In the genomic region with DNA sequence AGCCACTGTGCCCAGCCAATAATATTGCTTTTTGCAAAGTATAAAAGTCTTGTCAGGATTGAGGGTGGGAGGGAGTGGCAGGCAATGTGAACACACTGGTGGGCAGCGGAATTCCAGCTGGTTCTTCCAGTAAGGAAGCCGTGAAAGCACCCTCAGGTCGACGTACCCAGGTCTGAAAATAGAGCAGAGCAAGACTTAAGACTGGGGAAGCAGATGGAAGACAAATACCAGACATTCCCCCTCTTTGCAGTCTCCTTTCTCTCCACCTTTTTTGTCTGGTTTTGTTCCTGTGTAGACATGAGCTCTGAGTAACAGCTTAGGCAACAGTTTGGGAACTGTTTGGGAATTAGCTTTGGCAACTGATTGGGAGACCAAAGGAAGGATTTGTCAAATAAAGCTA, we compare ENCODE assay signal across 24 cellular contexts.
"Had no signal": no experiment of that assay in that cellular context is flagged by ENCODE, and none has a peak within 500 bp of the region (broad histone marks: within the 10 kb centered on the region; RNA-seq: fewer than 3 reads in every experiment).

No MANE protein-coding gene starts in this region.

- H3K9me3 ChIP-seq: left lung, right lobe of liver, upper lobe of left lung had no signal

- H3K4me3 ChIP-seq: coronary artery, left lung, lung, neural progenitor cell, right lobe of liver, upper lobe of left lung had no signal

- H3K36me3 ChIP-seq: left lung, neural progenitor cell, right lobe of liver, upper lobe of left lung had no signal

- H3K4me1 ChIP-seq: left lung, right lobe of liver, upper lobe of left lung had no signal

- H2AFZ ChIP-seq: neural progenitor cell had no signal

- H3K9ac ChIP-seq: neural progenitor cell had no signal

- H3K27ac ChIP-seq: epithelial cell of prostate, left lung, neural progenitor cell, right lobe of liver, upper lobe of left lung had no signal

- H3K4me2 ChIP-seq: neural progenitor cell had no signal

- DNase-seq: activated B cell treated with CpG ODN at 0.5 μM for 24 hours; activated CD4-positive, alpha-beta T cell treated with anti-CD3 and anti-CD28 coated beads for 4 hours; activated CD4-positive, alpha-beta T cell treated with anti-CD3 and anti-CD28 coated beads, Interleukin-2, amount 50 U/mL, for 48 hours; activated effector memory CD4-positive, alpha-beta T cell treated with anti-CD3 and anti-CD28 coated beads, Interleukin-2, amount 50 U/mL, for 16 hours; activated naive CD4-positive, alpha-beta T cell treated with anti-CD3 and anti-CD28 coated beads, Interleukin-2, amount 10 ng/mL, durations not matched to agents 7 days and 5 days; activated naive CD8-positive, alpha-beta T cell treated with anti-CD3 and anti-CD28 coated beads, Interleukin-2, amount 50 U/mL, for 24 hours; activated T-cell treated with anti-CD3 and anti-CD28 coated beads, Interleukin-2, amount 50 U/mL, for 72 hours; anterior cingulate cortex; foreskin fibroblast; kidney glomerular epithelial cell; left lung; naive thymus-derived CD8-positive, alpha-beta T cell; posterior cingulate gyrus; right lobe of liver; small intestine; stimulated activated CD4-positive, alpha-beta T cell treated with anti-CD3 and anti-CD28 coated beads, Interleukin-2, amount 100 ng/mL, for 48 hours; stimulated activated CD8-positive, alpha-beta memory T cell treated with anti-CD3 and anti-CD28 coated beads, Interleukin-4, amount 100 ng/mL, for 48 hours; stimulated activated naive B cell treated with anti-CD40 and anti-IgM and Interleukin-4, amounts not matched to agents 10 μg/mL and 1 μg/mL and 100 μg/mL, for 72 hours; T1000; upper lobe of left lung had no signal

- H3K27me3 ChIP-seq: left lung, neural progenitor cell, right lobe of liver, upper lobe of left lung had no signal
